Comparison of ENCODE assay signal across 14 cellular contexts in the genomic region with DNA sequence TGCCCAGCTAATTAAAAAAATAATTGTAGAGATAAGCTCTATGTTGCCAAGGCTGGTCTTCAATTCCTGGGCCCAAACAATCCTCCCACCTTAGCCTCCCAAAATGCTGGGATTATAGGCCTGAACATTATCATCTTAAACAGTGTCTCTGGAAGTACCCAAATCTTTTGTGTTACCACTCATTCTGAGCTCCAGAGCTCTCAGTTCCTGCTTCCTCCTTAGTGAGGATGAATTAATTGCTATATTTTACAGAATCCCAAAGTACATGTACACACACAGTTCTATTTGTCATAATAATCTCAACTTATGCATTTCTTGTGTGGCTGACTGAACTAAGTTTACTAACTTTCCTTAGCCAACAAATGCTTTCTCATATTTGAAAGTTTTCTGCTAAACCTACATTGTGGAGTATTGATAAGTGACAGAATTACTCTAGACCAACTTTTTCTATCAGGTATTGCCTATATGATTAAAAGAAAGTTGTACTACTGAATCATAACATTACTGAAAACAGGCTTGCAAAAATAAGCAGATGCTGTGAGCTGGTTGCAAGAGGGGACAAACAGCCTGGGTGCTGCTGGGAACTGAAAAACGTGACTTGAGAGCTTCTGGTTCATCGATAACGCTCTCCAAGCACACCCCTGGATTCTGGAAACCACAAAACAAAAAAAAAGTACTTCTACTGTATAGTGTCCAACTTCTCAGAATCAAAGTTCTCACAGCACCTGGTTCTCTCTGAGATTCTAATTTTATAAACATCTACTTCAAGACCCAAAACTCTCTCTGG. TPM values are rescaled to one million over a fixed set of nuclear protein-coding genes. Genes with fewer than 3 reads are reported as not detected.
DNase-seq lines count a peak whose midpoint lies in the region; ATAC-seq and TF ChIP-seq lines count a peak whose summit lies in the region.
"Had no signal": no experiment of that assay in that cellular context is flagged by ENCODE, and none has a peak within 500 bp of the region (broad histone marks: within the 10 kb centered on the region; RNA-seq: fewer than 3 reads in every experiment).

No MANE protein-coding gene starts in this region.

- intact Hi-C loops in mucosa of descending colon (cut with DNase I, micrococcal nuclease) = no loop called here

- H3K4me3 ChIP-seq in BLaER1 (no peak overlapping the region), mucosa of descending colon (no peak overlapping the region)
- H3K4me3 ChIP-seq: body of pancreas, thoracic aorta had no signal

- H3K27me3 ChIP-seq in BLaER1 = no peaks in the 10 kb centered on the region
- H3K27me3 ChIP-seq: body of pancreas had no signal

- peaks cover 93% of the 10 kb centered on the region for H4K20me1 ChIP-seq in BLaER1

- no peak overlapping the region for H3K9ac ChIP-seq in BLaER1

- ATAC-seq in GM18858 (IDR thresholded peaks at IDR 0.05; ENCODE audit: unreplicated experiment) (peak; percentile 81), GM21786 (IDR thresholded peaks at IDR 0.05; ENCODE audit: unreplicated experiment) (peak; percentile 85), HG03469 (IDR thresholded peaks at IDR 0.05; ENCODE audit: unreplicated experiment) (peak; percentile 71), mucosa of descending colon (no peak)
- ATAC-seq: body of pancreas; CD8-positive, alpha-beta T cell had no signal

- peak overlapping the region; percentile 22 for H3K4me2 ChIP-seq in BLaER1

- DNase-seq in NCI-H748 (lab: John Stamatoyannopoulos, UW; ENCODE audit: unreplicated experiment) (no peak), mucosa of descending colon (no peak), COR-L47 (lab: John Stamatoyannopoulos, UW) (no peak), NCI-H82 treated with DMSO at 0.1 percent for 48 hours (lab: John Stamatoyannopoulos, UW; ENCODE audit: unreplicated experiment) (no peak)
- DNase-seq: body of pancreas; CD8-positive, alpha-beta T cell; kidney; nucleus accumbens; stimulated activated CD4-positive, alpha-beta T cell treated with anti-CD3 and anti-CD28 coated beads, Interleukin-2, amount 100 ng/mL, for 48 hours had no signal

- peaks cover 12% of the 10 kb centered on the region for H3K36me3 ChIP-seq in BLaER1
- no peaks in the 10 kb centered on the region for H3K36me3 ChIP-seq in mucosa of descending colon (ENCODE audit: low read depth)
- H3K36me3 ChIP-seq: thoracic aorta had no signal

- no peak overlapping the region for H3K27ac ChIP-seq in BLaER1
- H3K27ac ChIP-seq: body of pancreas, thoracic aorta had no signal

- no peak for TF ChIP-seq CTCF in mucosa of descending colon (IDR thresholded peaks at IDR 0.05)

- H3K9me3 ChIP-seq in BLaER1 (peaks cover 6% of the 10 kb centered on the region; the same call in 1 of the 2 replicates), mucosa of descending colon (no peaks in the 10 kb centered on the region)
- H3K9me3 ChIP-seq: body of pancreas, thoracic aorta had no signal

- peaks cover 45% of the 10 kb centered on the region for H3K4me1 ChIP-seq in BLaER1
- no peaks in the 10 kb centered on the region for H3K4me1 ChIP-seq in mucosa of descending colon (ENCODE audit: low read depth)
- H3K4me1 ChIP-seq: body of pancreas had no signal

RNA-seq across cellular contexts. Expression of a gene that starts 15.3 kb away (rescaled TPM):
- 100 to 1,000 TPM in 2 of 3 donors, 10 to 100 TPM in 1; 41.3 to 142 (median 101) TPM for total RNA-seq in mucosa of descending colon
